In the genomic region with DNA sequence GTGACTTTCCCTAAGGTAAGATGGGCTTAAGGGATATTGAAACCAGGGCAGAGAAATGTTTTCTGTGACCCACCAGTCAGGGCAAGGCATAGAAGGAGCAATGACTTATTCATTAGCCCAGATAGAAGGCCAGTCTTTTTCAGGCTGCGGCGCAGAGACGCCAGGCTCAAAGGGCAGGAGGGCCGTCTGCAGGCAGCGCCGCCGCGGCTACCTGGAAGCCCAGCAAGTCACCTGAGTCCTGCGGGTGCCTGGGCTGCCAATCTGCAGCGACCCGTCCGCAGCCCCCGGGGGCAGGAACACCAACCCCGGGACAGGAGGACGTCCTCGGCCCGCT, we compare ENCODE assay signal across 9 cellular contexts. TPM values are rescaled to one million over a fixed set of nuclear protein-coding genes. Genes with fewer than 3 reads are reported as not detected.
A peak's percentile ranks its signal among the peaks of the same experiment; 100 is the strongest.
DNase-seq lines count a peak whose midpoint lies in the region; ATAC-seq, FAIRE-seq and TF ChIP-seq lines count a peak whose summit lies in the region.
"Had no signal": no experiment of that assay in that cellular context is flagged by ENCODE, and none has a peak within 500 bp of the region (broad histone marks: within the 10 kb centered on the region; RNA-seq: fewer than 3 reads in every experiment).

No MANE protein-coding gene starts in this region.

- DNase-seq in HFFc6 (no peak), keratinocyte (ENCODE audit: low read depth, low spot score) (no peak), smooth muscle cell (lab: John Stamatoyannopoulos, UW; ENCODE audit: unreplicated experiment) (no peak), SK-N-DZ (ENCODE audit: low spot score) (no peak)

- H3K27me3 Mint-ChIP-seq in HFFc6 (ENCODE audit: insufficient read depth) = peaks cover 29% of the 10 kb centered on the region
- peaks cover 32% of the 10 kb centered on the region for H3K27me3 Mint-ChIP-seq in activated T-helper 17 cell treated with anti-CD3 and anti-CD28 coated beads, Interleukin-2, amount 50 U/mL, for 72 hours

- no peak for FAIRE-seq in keratinocyte (lab: Jason Lieb, UNC)
- FAIRE-seq: frontal cortex had no signal

- no peaks in the 10 kb centered on the region for H3K9me3 Mint-ChIP-seq in HFFc6
- H3K9me3 Mint-ChIP-seq in activated T-helper 17 cell treated with anti-CD3 and anti-CD28 coated beads, Interleukin-2, amount 50 U/mL, for 72 hours = no peaks in the 10 kb centered on the region

- H3K4me1 ChIP-seq in keratinocyte (ENCODE audit: control insufficient read depth, extremely low read depth, insufficient read depth, low read length) (no peaks in the 10 kb centered on the region), smooth muscle cell (ENCODE audit: low read depth) (peaks cover 5% of the 10 kb centered on the region)

- H3K9ac ChIP-seq in keratinocyte (ENCODE audit: control insufficient read depth, extremely low read depth, insufficient read depth, low read length) (no peak overlapping the region), smooth muscle cell (ENCODE audit: low read depth) (no peak overlapping the region)

- 3% methylated on average over 17 of the region's 17 CpGs for WGBS in smooth muscle cell (ENCODE audit: low lambda C conversion rate)

- H3K27ac Mint-ChIP-seq in HFFc6 = no peak overlapping the region
- H3K27ac Mint-ChIP-seq in activated T-helper 17 cell treated with anti-CD3 and anti-CD28 coated beads, Interleukin-2, amount 50 U/mL, for 72 hours = no peak overlapping the region

- no peaks in the 10 kb centered on the region for H3K9me1 ChIP-seq in keratinocyte (ENCODE audit: control insufficient read depth, extremely low read depth, insufficient read depth, low read length)

- H3F3A ChIP-seq in smooth muscle cell (ENCODE audit: low read depth) = no peaks in the 10 kb centered on the region

- H3K4me2 ChIP-seq in keratinocyte (ENCODE audit: control insufficient read depth, extremely low read depth, insufficient read depth, low read depth, low read length) (peak overlapping the region; percentile 60), smooth muscle cell (peak overlapping the region; percentile 96)

- no peaks in the 10 kb centered on the region for H3K36me3 ChIP-seq in keratinocyte (ENCODE audit: control insufficient read depth in 2 of 2, extremely low read depth in 1 of 2, insufficient read depth in 2 of 2, low read length in 2 of 2)
- H3K36me3 ChIP-seq in smooth muscle cell (ENCODE audit: low read depth) = no peaks in the 10 kb centered on the region

- H3K27me3 ChIP-seq in keratinocyte (ENCODE audit: control insufficient read depth, extremely low read depth, insufficient read depth, low read length) = peaks cover 32% of the 10 kb centered on the region
- H3K27me3 ChIP-seq in smooth muscle cell (ENCODE audit: low read depth) = peaks cover 83% of the 10 kb centered on the region

- no peaks in the 10 kb centered on the region for H4K20me1 ChIP-seq in keratinocyte (ENCODE audit: control insufficient read depth, extremely low read depth, insufficient read depth, low read length)
- no peaks in the 10 kb centered on the region for H4K20me1 ChIP-seq in smooth muscle cell (ENCODE audit: low read depth)

- TF ChIP-seq CTCF in HFFc6 (IDR thresholded peaks at IDR 0.05) = no peak
- TF ChIP-seq CTCF in keratinocyte (optimal IDR thresholded peaks at IDR 0.05 in 1 of 3, IDR thresholded peaks at IDR 0.05 in 1 of 3, conservative IDR thresholded peaks at IDR 0.05 in 1 of 3; ENCODE audit: extremely low read depth in 1 of 3, insufficient read depth in 2 of 3, low read length in 3 of 3) = no peak
- TF ChIP-seq CTCF in smooth muscle cell (IDR thresholded peaks at IDR 0.05; ENCODE audit: borderline replicate concordance, insufficient read depth, poor library complexity, severe bottlenecking) = no peak

- H3K27ac ChIP-seq in keratinocyte (ENCODE audit: control insufficient read depth, insufficient read depth, low read length) = no peak overlapping the region
- no peak overlapping the region for H3K27ac ChIP-seq in smooth muscle cell (ENCODE audit: low read depth)

- peak overlapping the region in 2 of 3 experiments; percentile 6 to 44 for H3K4me3 ChIP-seq in keratinocyte (ENCODE audit: control insufficient read depth in 2 of 3, extremely low read depth in 1 of 3, insufficient read depth in 2 of 3, low read depth in 1 of 3, low read length in 3 of 3)
- peak overlapping the region; percentile 61 for H3K4me3 ChIP-seq in smooth muscle cell

- no peaks in the 10 kb centered on the region for H3K9me3 ChIP-seq in keratinocyte (ENCODE audit: control insufficient read depth, low read depth, low read length)
- H3K9me3 ChIP-seq in smooth muscle cell (replicated peaks; ENCODE audit: low read depth) = no peaks in the 10 kb centered on the region

- no peak for ATAC-seq in activated T-helper 17 cell treated with anti-CD3 and anti-CD28 coated beads, Interleukin-2, amount 50 U/mL, for 72 hours (replicated peaks)
- ATAC-seq in HG02884 (IDR thresholded peaks at IDR 0.05; ENCODE audit: unreplicated experiment) (no peak), GM21576 (IDR thresholded peaks at IDR 0.05; ENCODE audit: unreplicated experiment) (no peak), HG03175 (IDR thresholded peaks at IDR 0.05; ENCODE audit: unreplicated experiment) (no peak)

- H3K36me3 Mint-ChIP-seq in HFFc6 (ENCODE audit: low read depth) = no peaks in the 10 kb centered on the region
- H3K36me3 Mint-ChIP-seq in activated T-helper 17 cell treated with anti-CD3 and anti-CD28 coated beads, Interleukin-2, amount 50 U/mL, for 72 hours (ENCODE audit: low read depth) = no peaks in the 10 kb centered on the region

- no peaks in the 10 kb centered on the region for H3K4me1 Mint-ChIP-seq in HFFc6 (ENCODE audit: low read depth)
- no peaks in the 10 kb centered on the region for H3K4me1 Mint-ChIP-seq in activated T-helper 17 cell treated with anti-CD3 and anti-CD28 coated beads, Interleukin-2, amount 50 U/mL, for 72 hours

- dilution Hi-C loops in keratinocyte (cut with MboI; ENCODE audit: extremely low pct_ligation_motif_present, low sequenced_read_pairs) = no loop called here

- peak overlapping the region; percentile 48; the same call in 1 of the 2 replicates for H3K4me3 Mint-ChIP-seq in HFFc6
- H3K4me3 Mint-ChIP-seq in activated T-helper 17 cell treated with anti-CD3 and anti-CD28 coated beads, Interleukin-2, amount 50 U/mL, for 72 hours = peak overlapping the region; percentile 25

- H2AFZ ChIP-seq in keratinocyte (ENCODE audit: control insufficient read depth, low read length) (peak overlapping the region; percentile 22), smooth muscle cell (ENCODE audit: low read depth) (no peak overlapping the region)

- no peaks in the 10 kb centered on the region for H3K79me2 ChIP-seq in keratinocyte (ENCODE audit: control insufficient read depth, insufficient read depth, low read length)
- H3K79me2 ChIP-seq in smooth muscle cell (ENCODE audit: low read depth) = no peaks in the 10 kb centered on the region

RNA-seq across cellular contexts. Expression of a gene that starts 0.3 kb away (rescaled TPM):
- total RNA-seq in HFFc6 (2021; fragmentation: NEBNext Ultra II Directional; extraction: Animal tissue kit (Norgen Biotek cat#: 25700)) = not detected
- not detected for total RNA-seq in activated T-helper 17 cell treated with anti-CD3 and anti-CD28 coated beads, Interleukin-2, amount 50 U/mL, for 72 hours
- polyA plus RNA-seq in keratinocyte = 0.02 to 0.03 TPM in 2 of 3 replicates, not detected in the other
- polyA plus RNA-seq in keratinocyte (2011; ENCODE audit: low read depth) = not detected
- 0.03 TPM in 1 of 2 replicates, not detected in the other for polyA plus RNA-seq in keratinocyte (2011; cell fraction: cytosol; rRNA removed)
- polyA plus RNA-seq in keratinocyte (2011; cell fraction: nucleus; rRNA removed) = 0.07 TPM in 1 of 2 replicates, not detected in the other
- polyA plus RNA-seq in keratinocyte (2012; ENCODE audit: low replicate concordance) = not detected in 2 replicates
- polyA minus RNA-seq in keratinocyte = not detected in 3 replicates
- polyA minus RNA-seq in keratinocyte (2011; cell fraction: cytosol; rRNA and poly(A)+ RNA removed) = not detected
- polyA minus RNA-seq in keratinocyte (2011; cell fraction: nucleus; rRNA and poly(A)+ RNA removed) = not detected in 2 replicates
- not detected in 2 replicates for total RNA-seq in smooth muscle cell
- not detected in 2 replicates for polyA plus RNA-seq in smooth muscle cell
- polyA plus RNA-seq in SK-N-DZ (2014; cell fraction: cytosol; rRNA removed) = 0.65 TPM in 1 of 2 replicates, not detected in the other
- polyA plus RNA-seq in SK-N-DZ (2014; cell fraction: nucleus; rRNA removed) = 0.20 TPM in 1 of 2 replicates, not detected in the other
